Comparison of ENCODE assay signal across 18 cellular contexts in the genomic region with DNA sequence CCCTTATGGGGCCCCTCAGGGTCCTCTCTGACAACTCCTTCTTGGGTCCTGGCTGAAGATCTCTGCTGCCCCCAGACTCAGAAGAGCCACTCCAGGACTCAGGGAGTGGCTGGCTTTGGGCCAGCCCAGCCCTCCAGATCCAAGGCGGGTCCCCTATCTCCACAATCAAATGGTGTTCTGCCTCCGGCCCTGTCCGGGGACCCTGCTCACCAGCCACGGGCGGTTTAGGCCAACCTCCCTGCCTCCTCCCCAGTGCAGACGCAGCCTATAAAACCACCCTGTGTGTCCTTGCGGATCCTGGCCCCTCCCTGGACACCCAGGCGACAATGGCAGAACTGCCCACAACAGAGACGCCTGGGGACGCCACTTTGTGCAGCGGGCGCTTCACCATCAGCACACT. TPM values are rescaled to one million over a fixed set of nuclear protein-coding genes. Genes with fewer than 3 reads are reported as not detected.
DNase-seq lines count a peak whose midpoint lies in the region; ATAC-seq, FAIRE-seq and TF ChIP-seq lines count a peak whose summit lies in the region.
"Had no signal": no experiment of that assay in that cellular context is flagged by ENCODE, and none has a peak within 500 bp of the region (broad histone marks: within the 10 kb centered on the region; RNA-seq: fewer than 3 reads in every experiment).

A gene with protein sequence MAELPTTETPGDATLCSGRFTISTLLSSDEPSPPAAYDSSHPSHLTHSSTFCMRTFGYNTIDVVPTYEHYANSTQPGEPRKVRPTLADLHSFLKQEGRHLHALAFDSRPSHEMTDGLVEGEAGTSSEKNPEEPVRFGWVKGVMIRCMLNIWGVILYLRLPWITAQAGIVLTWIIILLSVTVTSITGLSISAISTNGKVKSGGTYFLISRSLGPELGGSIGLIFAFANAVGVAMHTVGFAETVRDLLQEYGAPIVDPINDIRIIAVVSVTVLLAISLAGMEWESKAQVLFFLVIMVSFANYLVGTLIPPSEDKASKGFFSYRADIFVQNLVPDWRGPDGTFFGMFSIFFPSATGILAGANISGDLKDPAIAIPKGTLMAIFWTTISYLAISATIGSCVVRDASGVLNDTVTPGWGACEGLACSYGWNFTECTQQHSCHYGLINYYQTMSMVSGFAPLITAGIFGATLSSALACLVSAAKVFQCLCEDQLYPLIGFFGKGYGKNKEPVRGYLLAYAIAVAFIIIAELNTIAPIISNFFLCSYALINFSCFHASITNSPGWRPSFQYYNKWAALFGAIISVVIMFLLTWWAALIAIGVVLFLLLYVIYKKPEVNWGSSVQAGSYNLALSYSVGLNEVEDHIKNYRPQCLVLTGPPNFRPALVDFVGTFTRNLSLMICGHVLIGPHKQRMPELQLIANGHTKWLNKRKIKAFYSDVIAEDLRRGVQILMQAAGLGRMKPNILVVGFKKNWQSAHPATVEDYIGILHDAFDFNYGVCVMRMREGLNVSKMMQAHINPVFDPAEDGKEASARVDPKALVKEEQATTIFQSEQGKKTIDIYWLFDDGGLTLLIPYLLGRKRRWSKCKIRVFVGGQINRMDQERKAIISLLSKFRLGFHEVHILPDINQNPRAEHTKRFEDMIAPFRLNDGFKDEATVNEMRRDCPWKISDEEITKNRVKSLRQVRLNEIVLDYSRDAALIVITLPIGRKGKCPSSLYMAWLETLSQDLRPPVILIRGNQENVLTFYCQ (plus strand): TSS at position 298 of the 400 bp plus-strand sequence. CDS start 29 bp downstream, at position 327.

- no peak within 1 kb of the TSS for H3K27ac ChIP-seq in K562 (ENCODE audit: extremely low read depth, low read depth, low read length)
- H3K27ac ChIP-seq: RWPE1, SJCRH30 had no signal

- H3K4me1 Mint-ChIP-seq in stimulated activated naive CD8-positive, alpha-beta T cell treated with anti-CD3 and anti-CD28 coated beads, Interleukin-15, amount 100 ng/mL, for 72 hours = peaks cover 43% of the 10 kb centered on the region
- H3K4me1 Mint-ChIP-seq in naive B cell = peaks cover 17 to 39% (median 32%) of the 10 kb centered on the region in 3 donors
- peaks cover 6% of the 10 kb centered on the region for H3K4me1 Mint-ChIP-seq in MCF 10A (ENCODE audit: insufficient read depth, unreplicated experiment)

- H3K4me3 ChIP-seq in K562 = no peak within 1 kb of the TSS
- H3K4me3 ChIP-seq: SJCRH30 had no signal

- WGBS in K562 (ENCODE audit: insufficient coverage, low coverage, missing lambda C conversion rate) = 35% methylated on average over 12 of the region's 12 CpGs

- no peaks in the 10 kb centered on the region for H3K9me1 ChIP-seq in K562 (ENCODE audit: control insufficient read depth, insufficient read depth, low read length)

- peak within 1 kb of the TSS; percentile 43 to 92 for H3K27ac Mint-ChIP-seq in stimulated activated naive CD8-positive, alpha-beta T cell treated with anti-CD3 and anti-CD28 coated beads, Interleukin-15, amount 100 ng/mL, for 72 hours
- H3K27ac Mint-ChIP-seq in naive B cell (peak within 1 kb of the TSS in 5 of 6 donors; percentile 36 to 88 (median 60)), MCF 10A (ENCODE audit: low read depth, unreplicated experiment) (no peak within 1 kb of the TSS)
- H3K27ac Mint-ChIP-seq: CD8-positive, alpha-beta T cell had no signal

- FAIRE-seq in K562 (lab: Jason Lieb, UNC) = no peak

- BruUV-seq in K562 (replicated peaks; lab: Mats Ljungman, UMichigan) (no TSS peak), MCF 10A (replicated peaks; lab: Mats Ljungman, UMichigan) (no TSS peak)

- no peaks in the 10 kb centered on the region for H3K9me3 ChIP-seq in K562 (replicated peaks; ENCODE audit: control insufficient read depth, insufficient read depth, low read depth, low read length)
- H3K9me3 ChIP-seq: SJCRH30 had no signal

- no peaks in the 10 kb centered on the region for H3K79me2 ChIP-seq in K562 (ENCODE audit: control insufficient read depth, insufficient read depth, low read length)

- peaks cover 2 to 13% of the 10 kb centered on the region in 2 experiments; a peak in 3 of 5 replicates for H3K4me1 ChIP-seq in K562 (replicated peaks in 1 of 2; ENCODE audit: control insufficient read depth in 2 of 2, insufficient read depth in 2 of 2, low read length in 2 of 2)

- no peak within 1 kb of the TSS for H2AFZ ChIP-seq in K562 (ENCODE audit: low read depth, low read length)

- H3K36me3 ChIP-seq in K562 (ENCODE audit: control insufficient read depth, insufficient read depth, low read length) = no peaks in the 10 kb centered on the region
- H3K36me3 ChIP-seq: SJCRH30 had no signal

- TF ChIP-seq CTCF in K562 (IDR thresholded peaks at IDR 0.05 in 2 of 3, conservative IDR thresholded peaks at IDR 0.05 in 1 of 3; ENCODE audit: insufficient read depth in 2 of 3, low read depth in 1 of 3, low read length in 3 of 3) (no peak), MCF 10A (IDR thresholded peaks at IDR 0.05; ENCODE audit: unreplicated experiment) (no peak)

- H3K27me3 ChIP-seq in K562 (ENCODE audit: control insufficient read depth in 2 of 2, insufficient read depth in 2 of 2, low read length in 2 of 2) = peaks cover 0 to 10% of the 10 kb centered on the region in 2 experiments; a peak in 3 of 5 replicates
- H3K27me3 ChIP-seq: SJCRH30 had no signal

- no peaks in the 10 kb centered on the region for H3K27me3 Mint-ChIP-seq in stimulated activated naive CD8-positive, alpha-beta T cell treated with anti-CD3 and anti-CD28 coated beads, Interleukin-15, amount 100 ng/mL, for 72 hours
- H3K27me3 Mint-ChIP-seq in naive B cell = no peaks in the 10 kb centered on the region
- no peaks in the 10 kb centered on the region for H3K27me3 Mint-ChIP-seq in MCF 10A (ENCODE audit: insufficient read depth, unreplicated experiment)

- no peaks in the 10 kb centered on the region for H3K9me3 Mint-ChIP-seq in stimulated activated naive CD8-positive, alpha-beta T cell treated with anti-CD3 and anti-CD28 coated beads, Interleukin-15, amount 100 ng/mL, for 72 hours
- H3K9me3 Mint-ChIP-seq in naive B cell (peaks cover 0 to 2% (median 0%) of the 10 kb centered on the region in 7 donors), MCF 10A (ENCODE audit: unreplicated experiment) (no peaks in the 10 kb centered on the region)
- H3K9me3 Mint-ChIP-seq: CD8-positive, alpha-beta T cell had no signal

- H3K9ac ChIP-seq in K562 (ENCODE audit: insufficient read depth in 1 of 2, low read depth in 2 of 2, low read length in 2 of 2) = peak within 1 kb of the TSS in 1 of 2 experiments; percentile 59; a peak in 2 of 4 replicates

- intact Hi-C loops in K562 (cut with micrococcal nuclease) (no loop called here), MCF 10A (cut with micrococcal nuclease) (loop anchor here (5.0 kb wide), 2 partner anchors 67 to 217 kb away; a partner anchor contains a TSS)

- H3K4me3 Mint-ChIP-seq in stimulated activated naive CD8-positive, alpha-beta T cell treated with anti-CD3 and anti-CD28 coated beads, Interleukin-15, amount 100 ng/mL, for 72 hours = no peak within 1 kb of the TSS
- H3K4me3 Mint-ChIP-seq in naive B cell (peak within 1 kb of the TSS in 1 of 8 donors; percentile 29), MCF 10A (ENCODE audit: unreplicated experiment) (no peak within 1 kb of the TSS)
- H3K4me3 Mint-ChIP-seq: CD8-positive, alpha-beta T cell had no signal

- CTCF ChIA-PET in K562 (lab: Yijun Ruan, JAX; ENCODE audit: low intra/inter-chr PET ratio) = no interaction called here
- CTCF ChIA-PET in MCF 10A (lab: Yijun Ruan, JAX) = interaction anchor here (0.6 to 1.4 kb wide), 7 partner anchors 12 to 589 kb away, joined by 3 to 4 read pairs (median 3); no protein-coding TSS in a partner anchor

- no peak for TF ChIP-seq RAD21 in K562 (CRISPR knock-in tag; conservative IDR thresholded peaks at IDR 0.05 in 1 of 2, IDR thresholded peaks at IDR 0.05 in 1 of 2)

- no peak for ATAC-seq in stimulated activated naive CD8-positive, alpha-beta T cell treated with anti-CD3 and anti-CD28 coated beads, Interleukin-15, amount 100 ng/mL, for 72 hours
- ATAC-seq in stimulated activated naive CD8-positive, alpha-beta T cell treated with anti-CD3 and anti-CD28 coated beads, Interleukin-15, Interleukin-2, amounts not matched to agents 100 U/mL and 50 U/mL, for 24 hours = no peak
- ATAC-seq in K562 (no peak), naive B cell (ENCODE audit: low read depth in 2 of 2) (no peak), HG03139 (IDR thresholded peaks at IDR 0.05; ENCODE audit: unreplicated experiment) (no peak)
- ATAC-seq: CD8-positive, alpha-beta T cell had no signal

- in situ Hi-C loops in K562 (cut with MboI) = loop anchor here (5.0 to 10.0 kb wide), 2 partner anchors 87 to 280 kb away; a partner anchor contains a TSS

- H4K20me1 ChIP-seq in K562 (replicated peaks; ENCODE audit: control insufficient read depth, insufficient read depth, low read length) = no peaks in the 10 kb centered on the region; the same call in 1 of the 2 replicates

- TF ChIP-seq POLR2A in K562 (conservative IDR thresholded peaks at IDR 0.05) = no peak

- H3K36me3 Mint-ChIP-seq in naive B cell (no peaks in the 10 kb centered on the region), MCF 10A (ENCODE audit: insufficient read depth, unreplicated experiment) (no peaks in the 10 kb centered on the region)
- H3K36me3 Mint-ChIP-seq: CD8-positive, alpha-beta T cell had no signal

- DNase-seq in stimulated activated naive CD8-positive, alpha-beta T cell treated with anti-CD3 and anti-CD28 coated beads, Interleukin-15, amount 100 ng/mL, for 72 hours = no peak
- DNase-seq in stimulated activated naive CD8-positive, alpha-beta T cell treated with anti-CD3 and anti-CD28 coated beads, Interleukin-15, Interleukin-2, amounts not matched to agents 100 U/mL and 50 U/mL, for 24 hours = no peak
- DNase-seq in K562 (ENCODE audit: extremely low read depth in 1 of 4, low spot score in 3 of 4) (peak in 2 of 4 experiments; percentile 31 to 37), naive B cell (no peak), HCEC 1CT (no peak), RKO (ENCODE audit: low spot score) (no peak), MCF 10A (ENCODE audit: unreplicated experiment) (no peak)
- DNase-seq: AML-193; CD8-positive, alpha-beta T cell; NCI-H1417; NCI-H1930; NCI-H2171; NCI-H510A; SJCRH30 had no signal

- H3K4me2 ChIP-seq in K562 (ENCODE audit: insufficient read depth, low read length) = no peak within 1 kb of the TSS

- POLR2A ChIA-PET in K562 (lab: Yijun Ruan, JAX) = interaction anchor here (0.7 kb wide), 1 partner anchor 12 kb away, joined by 3 read pairs; no protein-coding TSS in a partner anchor
- POLR2A ChIA-PET in MCF 10A (lab: Yijun Ruan, JAX) = interaction anchor here (1.7 kb wide), 1 partner anchor 69 kb away, joined by 4 read pairs; no protein-coding TSS in a partner anchor

- no peak for TF ChIP-seq EP300 in K562 (IDR thresholded peaks at IDR 0.05; ENCODE audit: low read length)

RNA-seq across cellular contexts. Expression of the gene that starts here (rescaled TPM):
- total RNA-seq in K562 (2011; cell fraction: chromatin; rRNA removed; ENCODE audit: low replicate concordance) = not detected in 2 replicates
- not detected in 2 replicates for total RNA-seq in K562 (2011; cell fraction: nucleolus; rRNA removed)
- not detected in 2 replicates for total RNA-seq in K562 (2011; cell fraction: nucleoplasm; rRNA removed)
- total RNA-seq in K562 (2014; rRNA removed) = not detected in 2 replicates
- not detected in 2 replicates for total RNA-seq in K562 (2014; rRNA removed; fragmentation: Illumina TruSeq; extraction: Trizol)
- not detected in 2 replicates for total RNA-seq in K562 (2015; rRNA removed; fragmentation: Illumina TruSeq; extraction: Trizol)
- total RNA-seq in K562 (2021) = not detected in 2 replicates
- polyA plus RNA-seq in K562 (2011; rRNA removed) = not detected in 2 replicates
- not detected in 2 replicates for polyA plus RNA-seq in K562 (2011; cell fraction: cytosol; rRNA removed)
- 0.04 TPM in 1 of 2 replicates, not detected in the other for polyA plus RNA-seq in K562 (2011; cell fraction: nucleus; rRNA removed)
- 0.01 TPM in 1 of 2 replicates, not detected in the other for polyA plus RNA-seq in K562 (2012)
- polyA plus RNA-seq in K562 (2014; fragmentation: Illumina TruSeq; extraction: Trizol) = not detected in 2 replicates
- polyA plus RNA-seq in K562 (2014; fragmentation: Nextera tagmentation; extraction: Ambion mirVana) = not detected
- polyA plus RNA-seq in K562 (2014; rRNA removed) = not detected in 2 replicates
- polyA minus RNA-seq in K562 (2011; rRNA and poly(A)+ RNA removed) = not detected in 2 replicates
- 0.95 and 1.3 TPM in 2 replicates for polyA minus RNA-seq in K562 (2011; cell fraction: cytosol; rRNA and poly(A)+ RNA removed)
- 0.13 TPM in 1 of 2 replicates, not detected in the other for polyA minus RNA-seq in K562 (2011; cell fraction: nucleus; rRNA and poly(A)+ RNA removed)
- polyA plus RNA-seq in naive B cell (ENCODE audit: low read depth in 6 of 6) = under 1 TPM in 3 of 6 donors, not detected in 3; 0.10 to 0.57 (median 0.26) TPM
- not detected in 2 replicates for total RNA-seq in MCF 10A (2022)
- total RNA-seq: CD8-positive, alpha-beta T cell; Daoy; H4; SJCRH30 had no signal
